8 cellular contexts compared by ENCODE assay signal in the genomic region with DNA sequence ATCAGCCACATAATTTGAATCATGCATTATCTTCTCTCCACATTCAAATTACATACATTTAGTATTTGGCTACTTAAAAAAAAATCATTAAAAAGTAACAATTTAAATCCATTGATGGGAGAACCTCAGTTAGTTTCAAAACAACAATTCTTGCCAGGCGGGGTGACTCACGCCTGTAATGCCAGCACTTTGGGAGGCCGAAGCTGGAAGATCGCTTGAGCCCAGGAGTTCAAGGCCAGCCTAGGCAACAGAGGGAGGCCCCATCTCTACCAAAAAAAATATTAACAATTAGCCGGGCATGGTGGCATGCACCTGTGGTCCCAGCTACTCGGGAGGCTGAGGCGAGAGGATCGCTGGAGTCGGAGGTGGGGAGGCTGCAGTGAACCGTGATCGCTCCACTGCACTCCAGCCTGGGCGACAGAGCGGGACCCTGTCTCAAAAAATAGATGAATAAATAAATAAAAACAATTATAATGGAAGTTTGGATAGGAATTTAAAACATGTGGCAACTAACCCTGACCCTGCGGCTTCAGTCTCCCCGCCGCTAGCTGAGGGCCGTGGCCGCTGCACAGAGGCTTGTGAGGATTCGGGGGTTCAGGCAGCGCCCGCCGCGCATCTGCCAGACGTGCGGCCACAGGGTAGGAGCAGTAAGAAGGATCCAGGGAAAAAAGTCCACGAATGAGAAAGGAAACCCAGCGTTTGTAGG. TPM values are rescaled to one million over a fixed set of nuclear protein-coding genes. Genes with fewer than 3 reads are reported as not detected.
DNase-seq lines count a peak whose midpoint lies in the region; ATAC-seq and TF ChIP-seq lines count a peak whose summit lies in the region.

No MANE protein-coding gene starts in this region.

- TF ChIP-seq CTCF in WI38 (IDR thresholded peaks at IDR 0.05; ENCODE audit: low read depth, low read length) (no peak), left ventricle myocardium inferior (IDR thresholded peaks at IDR 0.05; ENCODE audit: borderline replicate concordance) (no peak), spleen (IDR thresholded peaks at IDR 0.05 in 8 of 11, conservative IDR thresholded peaks at IDR 0.05 in 3 of 11) (no peak)

- H3K9me3 ChIP-seq in GM23248 (ENCODE audit: low read depth): no peaks in the 10 kb centered on the region
- no peaks in the 10 kb centered on the region for H3K9me3 ChIP-seq in left ventricle myocardium inferior (replicated peaks)
- no peaks in the 10 kb centered on the region for H3K9me3 ChIP-seq in spleen

- DNase-seq in GM23248: peak; percentile 80
- DNase-seq in left ventricle myocardium inferior: no peak
- DNase-seq in spleen: peak; percentile 86
- DNase-seq in cerebellum (ENCODE audit: low spot score): no peak
- no peak for DNase-seq in HEK293T (ENCODE audit: extremely low spot score)
- DNase-seq in NCI-H146 treated with DMSO at 0.1 percent for 48 hours (lab: John Stamatoyannopoulos, UW; ENCODE audit: unreplicated experiment): no peak

- peak overlapping the region; percentile 92 for H3K9ac ChIP-seq in GM23248

- no peak for TF ChIP-seq POLR2A in spleen (IDR thresholded peaks at IDR 0.05)

- CTCF ChIA-PET in HEK293T (lab: Yijun Ruan, JAX): no interaction called here

- peak overlapping the region; percentile 83 for H2AFZ ChIP-seq in GM23248

- in situ Hi-C loops in GM23248 (cut with MboI): no loop called here

- H4K20me1 ChIP-seq in GM23248 (ENCODE audit: insufficient read depth): peaks cover 14% of the 10 kb centered on the region; the same call in 1 of the 2 replicates

- H3K36me3 ChIP-seq in GM23248 (ENCODE audit: low read depth) (no peaks in the 10 kb centered on the region), left ventricle myocardium inferior (no peaks in the 10 kb centered on the region), spleen (no peaks in the 10 kb centered on the region)

- 13 to 14% methylated on average over 26 to 27 of the region's 27 CpGs for WGBS in GM23248 (ENCODE audit: low coverage in 1 of 2, low lambda C conversion rate in 2 of 2, missing lambda C conversion rate in 2 of 2), 2 experiments
- WGBS in spleen, 5 donors: 49 to 59% (median 52%) methylated on average over 27 of the region's 27 CpGs

- no peaks in the 10 kb centered on the region for H3K9me2 ChIP-seq in GM23248 (ENCODE audit: insufficient read depth)

- peak overlapping the region; percentile 94 for H3K4me2 ChIP-seq in GM23248 (ENCODE audit: unreplicated experiment)

- POLR2A ChIA-PET in HEK293T (lab: Yijun Ruan, JAX): interaction anchor here (0.9 to 1.8 kb wide), 5 partner anchors 15 to 380 kb away, joined by 3 to 11 read pairs (median 4); no protein-coding TSS in a partner anchor

- H3K27ac ChIP-seq in GM23248 (peak overlapping the region; percentile 95), left ventricle myocardium inferior (replicated peaks) (peak overlapping the region; percentile 94), spleen (peak overlapping the region; percentile 74 to 98 (median 97))

- H3K27me3 ChIP-seq in GM23248 (replicated peaks; ENCODE audit: insufficient read depth): no peaks in the 10 kb centered on the region
- no peaks in the 10 kb centered on the region for H3K27me3 ChIP-seq in left ventricle myocardium inferior (ENCODE audit: low read depth)
- no peaks in the 10 kb centered on the region for H3K27me3 ChIP-seq in spleen (replicated peaks in 1 of 7)

- ATAC-seq in GM21723 (IDR thresholded peaks at IDR 0.05; ENCODE audit: unreplicated experiment): no peak

- intact Hi-C loops in left ventricle myocardium inferior (cut with micrococcal nuclease) (no loop called here), spleen (cut with DNase I; ENCODE audit: low total_unique reads) (no loop called here)

- peaks cover 25% of the 10 kb centered on the region for H3F3A ChIP-seq in GM23248 (ENCODE audit: insufficient read depth)

- peak overlapping the region; percentile 95 for H3K4me3 ChIP-seq in GM23248
- peak overlapping the region; percentile 74 for H3K4me3 ChIP-seq in WI38 (ENCODE audit: low read depth, low read length)
- peak overlapping the region; percentile 96 for H3K4me3 ChIP-seq in left ventricle myocardium inferior
- peak overlapping the region; percentile 63 to 92 (median 86) for H3K4me3 ChIP-seq in spleen

- peaks cover 26% of the 10 kb centered on the region for H3K4me1 ChIP-seq in GM23248 (ENCODE audit: insufficient read depth)
- H3K4me1 ChIP-seq in left ventricle myocardium inferior: peaks cover 33% of the 10 kb centered on the region
- peaks cover 21 to 60% (median 39%) of the 10 kb centered on the region in 6 donors for H3K4me1 ChIP-seq in spleen

- peaks cover 41% of the 10 kb centered on the region for H3K79me2 ChIP-seq in GM23248 (ENCODE audit: insufficient read depth)

TF ChIP-seq in HEK293T, 16 proteins besides CTCF, POLR2A, EP300 and RAD21:
- no peak for TF ChIP-seq BHLHE40 (IDR thresholded peaks at IDR 0.05; ENCODE audit: borderline replicate concordance)
- TF ChIP-seq SP1 (IDR thresholded peaks at IDR 0.05): no peak

RNA-seq across cellular contexts. Expression of gene CSGALNACT2, which starts 1.1 kb away (rescaled TPM):
- total RNA-seq in GM23248 (2014; rRNA removed; shearing (Covaris generic)): 11.5 and 17.4 TPM in 2 replicates
- polyA plus RNA-seq in GM23248 (2016; fragmentation: Nextera tagmentation; extraction: Ambion mirVana) (26.3 and 27.8 TPM in 2 replicates), spleen (10 to 100 TPM in 1 of 3 donors, 1 to 10 TPM in 2; 8.1 to 10.1 (median 8.5) TPM)
- total RNA-seq in left ventricle myocardium inferior (7.1 TPM), spleen (10 to 100 TPM; 29.8 to 77.1 (median 41.9) TPM), cerebellum (28.9 TPM)

Comparison
In these comparisons a context has a peak if more than half of its experiments do, and no peak if none do; other contexts are left out.
1. DNase-seq: peak in GM23248 (single experiment) and spleen (single experiment); none in left ventricle myocardium inferior (single experiment), cerebellum (single experiment), HEK293T (single experiment) and NCI-H146 treated with DMSO at 0.1 percent for 48 hours (single experiment).
2. Peak in every context shown above with its lines, with median percentiles within 50 percentile points of each other: H3K27ac ChIP-seq and H3K4me3 ChIP-seq.